Comparison of ENCODE assay signal across 17 cellular contexts in genomic region chr2:175871331-175871730, GRCh38.
"Had no signal": no experiment of that assay in that cellular context is flagged by ENCODE, and none has a peak within 500 bp of the region (broad histone marks: within the 10 kb centered on the region; RNA-seq: fewer than 3 reads in every experiment).

No MANE protein-coding gene starts in this region.

- H3K4me3 ChIP-seq: breast epithelium, left ventricle myocardium inferior, upper lobe of left lung had no signal

- H3K27me3 Mint-ChIP-seq: stimulated activated memory B cell treated with anti-CD40 and anti-IgM and Interleukin-4, amounts not matched to agents 10 μg/mL and 1 μg/mL and 100 μg/mL, for 72 hours had no signal

- H3K36me3 Mint-ChIP-seq: activated naive CD4-positive, alpha-beta T cell treated with anti-CD3 and anti-CD28 coated beads, Interleukin-2, amount 50 U/mL, for 24 hours; memory B cell; natural killer cell; stimulated activated memory B cell treated with anti-CD40 and anti-IgM and Interleukin-4, amounts not matched to agents 10 μg/mL and 1 μg/mL and 100 μg/mL, for 72 hours had no signal

- H3K27ac ChIP-seq: breast epithelium, left ventricle myocardium inferior, neutrophil, upper lobe of left lung had no signal

- H3K9me3 ChIP-seq: breast epithelium, left ventricle myocardium inferior, neutrophil, upper lobe of left lung had no signal

- H3K4me1 ChIP-seq: breast epithelium, upper lobe of left lung had no signal

- H3K36me3 ChIP-seq: breast epithelium, left ventricle myocardium inferior, neutrophil, upper lobe of left lung had no signal

- H3K27ac Mint-ChIP-seq: activated B cell treated with CpG ODN at 0.5 μM for 24 hours; activated CD8-positive, alpha-beta T cell treated with anti-CD3 and anti-CD28 coated beads for 36 hours; activated naive CD4-positive, alpha-beta T cell treated with anti-CD3 and anti-CD28 coated beads, Interleukin-2, amount 50 U/mL, for 24 hours; memory B cell; natural killer cell; stimulated activated memory B cell treated with anti-CD40 and anti-IgM and Interleukin-4, amounts not matched to agents 10 μg/mL and 1 μg/mL and 100 μg/mL, for 72 hours; T-helper 2 cell treated with Interferon-gamma antibody and Interleukin-4, amounts not matched to agents 5 μg/mL and 100 μg/mL, for 36 hours had no signal

- DNase-seq: activated B cell treated with CpG ODN at 0.5 μM for 24 hours; activated CD4-positive, alpha-beta T cell treated with anti-CD3 and anti-CD28 coated beads for 48 hours; activated CD8-positive, alpha-beta T cell treated with anti-CD3 and anti-CD28 coated beads for 36 hours; activated effector memory CD4-positive, alpha-beta T cell treated with anti-CD3 and anti-CD28 coated beads, Interleukin-2, amount 50 U/mL, for 16 hours; activated T-cell treated with anti-CD3 and anti-CD28 coated beads, Interleukin-2, amount 50 U/mL, for 48 hours; cerebellar nuclear complex; hippocampal formation; kidney; natural killer cell; upper lobe of left lung had no signal

- H3K4me3 Mint-ChIP-seq: activated B cell treated with CpG ODN at 0.5 μM for 24 hours; activated CD8-positive, alpha-beta T cell treated with anti-CD3 and anti-CD28 coated beads for 36 hours; activated naive CD4-positive, alpha-beta T cell treated with anti-CD3 and anti-CD28 coated beads, Interleukin-2, amount 50 U/mL, for 24 hours; memory B cell; natural killer cell; stimulated activated memory B cell treated with anti-CD40 and anti-IgM and Interleukin-4, amounts not matched to agents 10 μg/mL and 1 μg/mL and 100 μg/mL, for 72 hours; T-helper 2 cell treated with Interferon-gamma antibody and Interleukin-4, amounts not matched to agents 5 μg/mL and 100 μg/mL, for 36 hours had no signal

- ATAC-seq: activated CD8-positive, alpha-beta T cell treated with anti-CD3 and anti-CD28 coated beads for 36 hours; natural killer cell; stimulated activated memory B cell treated with anti-CD40 and anti-IgM and Interleukin-4, amounts not matched to agents 10 μg/mL and 1 μg/mL and 100 μg/mL, for 72 hours had no signal

- H3K9me3 Mint-ChIP-seq: activated B cell treated with CpG ODN at 0.5 μM for 24 hours; activated CD8-positive, alpha-beta T cell treated with anti-CD3 and anti-CD28 coated beads for 36 hours; activated naive CD4-positive, alpha-beta T cell treated with anti-CD3 and anti-CD28 coated beads, Interleukin-2, amount 50 U/mL, for 24 hours; stimulated activated memory B cell treated with anti-CD40 and anti-IgM and Interleukin-4, amounts not matched to agents 10 μg/mL and 1 μg/mL and 100 μg/mL, for 72 hours; T-helper 2 cell treated with Interferon-gamma antibody and Interleukin-4, amounts not matched to agents 5 μg/mL and 100 μg/mL, for 36 hours had no signal

- H3K4me1 Mint-ChIP-seq: activated B cell treated with CpG ODN at 0.5 μM for 24 hours; activated naive CD4-positive, alpha-beta T cell treated with anti-CD3 and anti-CD28 coated beads, Interleukin-2, amount 50 U/mL, for 24 hours; memory B cell; natural killer cell; stimulated activated memory B cell treated with anti-CD40 and anti-IgM and Interleukin-4, amounts not matched to agents 10 μg/mL and 1 μg/mL and 100 μg/mL, for 72 hours had no signal

- H3K27me3 ChIP-seq: breast epithelium, upper lobe of left lung had no signal
